In genomic region chr16:4443271-4443670, GRCh38 we compare ENCODE assay signal across 32 cellular contexts.
"Had no signal": no experiment of that assay in that cellular context is flagged by ENCODE, and none has a peak within 500 bp of the region (broad histone marks: within the 10 kb centered on the region; RNA-seq: fewer than 3 reads in every experiment).

No MANE protein-coding gene starts in this region.

- H3K9me3 Mint-ChIP-seq: activated CD4-positive, alpha-beta T cell treated with anti-CD3 and anti-CD28 coated beads, Interleukin-2, amount 10 ng/mL, durations not matched to agents 24 days and 14 days; activated naive CD4-positive, alpha-beta T cell treated with anti-CD3 and anti-CD28 coated beads, Interleukin-2, amount 50 U/mL, for 24 hours; T-cell had no signal

- H3K9me3 ChIP-seq: adrenal gland, body of pancreas, breast epithelium, Peyer's patch had no signal

- H3K27me3 Mint-ChIP-seq: activated CD4-positive, alpha-beta T cell treated with anti-CD3 and anti-CD28 coated beads, Interleukin-2, amount 10 ng/mL, durations not matched to agents 24 days and 14 days; activated naive CD4-positive, alpha-beta T cell treated with anti-CD3 and anti-CD28 coated beads, Interleukin-2, amount 50 U/mL, for 24 hours; T-cell; T-helper 17 cell had no signal

- DNase-seq: activated CD4-positive, alpha-beta T cell treated with anti-CD3 and anti-CD28 coated beads for 1 hour; activated CD4-positive, alpha-beta T cell treated with anti-CD3 and anti-CD28 coated beads, Interleukin-2, amount 10 ng/mL, durations not matched to agents 24 days and 14 days; activated CD4-positive, alpha-beta T cell treated with anti-CD3 and anti-CD28 coated beads, Interleukin-2, amount 50 U/mL, for 48 hours; activated CD4-positive, CD25-positive, alpha-beta regulatory T cell; activated CD8-positive, alpha-beta T cell treated with anti-CD3 and anti-CD28 coated beads, Interleukin-2, amount 10 ng/mL, durations not matched to agents 7 days and 5 days; activated effector memory CD4-positive, alpha-beta T cell treated with anti-CD3 and anti-CD28 coated beads, Interleukin-2, amount 50 U/mL, for 16 hours; activated naive CD4-positive, alpha-beta T cell; activated T-cell treated with anti-CD3 and anti-CD28 coated beads, Interleukin-2, amount 50 U/mL, for 48 hours; adrenal gland; body of pancreas; cerebellar nuclear complex; IMR-90; NCI-H1105; NCI-H1417 treated with DMSO at 0.1 percent for 48 hours; NCI-H1930; NCI-H2081 treated with DMSO at 0.1 percent for 48 hours; NCI-H226; NCI-H446 treated with DMSO at 0.1 percent for 48 hours; NCI-H524; NCI-H69; Peyer's patch; SIG-M5; T-cell; T-helper 17 cell; T1000; WERI-Rb-1 had no signal

- H3K4me3 ChIP-seq: adrenal gland, body of pancreas, breast epithelium, K562, Peyer's patch had no signal

- H3K4me1 ChIP-seq: adrenal gland, body of pancreas, breast epithelium, Peyer's patch had no signal

- H3K27ac Mint-ChIP-seq: activated CD4-positive, alpha-beta T cell treated with anti-CD3 and anti-CD28 coated beads, Interleukin-2, amount 10 ng/mL, durations not matched to agents 24 days and 14 days; activated CD8-positive, alpha-beta T cell treated with anti-CD3 and anti-CD28 coated beads, Interleukin-2, amount 10 ng/mL, durations not matched to agents 7 days and 5 days; activated naive CD4-positive, alpha-beta T cell treated with anti-CD3 and anti-CD28 coated beads, Interleukin-2, amount 50 U/mL, for 24 hours; T-cell; T-helper 17 cell had no signal

- H3K4me3 Mint-ChIP-seq: activated CD4-positive, alpha-beta T cell treated with anti-CD3 and anti-CD28 coated beads, Interleukin-2, amount 10 ng/mL, durations not matched to agents 24 days and 14 days; activated CD8-positive, alpha-beta T cell treated with anti-CD3 and anti-CD28 coated beads, Interleukin-2, amount 10 ng/mL, durations not matched to agents 7 days and 5 days; activated naive CD4-positive, alpha-beta T cell treated with anti-CD3 and anti-CD28 coated beads, Interleukin-2, amount 50 U/mL, for 24 hours; T-cell; T-helper 17 cell had no signal

- H3K27me3 ChIP-seq: adrenal gland, body of pancreas, breast epithelium, Peyer's patch had no signal

- H3K27ac ChIP-seq: adrenal gland, body of pancreas, breast epithelium, Peyer's patch, RWPE1, WERI-Rb-1 had no signal

- ATAC-seq: activated CD8-positive, alpha-beta T cell treated with anti-CD3 and anti-CD28 coated beads, Interleukin-2, amount 10 ng/mL, durations not matched to agents 7 days and 5 days; body of pancreas; K562; Right ventricle myocardium inferior; SK-N-SH treated with all-trans-retinoic acid at 6 μM for 48 hours; T-cell; T-helper 17 cell had no signal

- H3K4me1 Mint-ChIP-seq: activated CD4-positive, alpha-beta T cell treated with anti-CD3 and anti-CD28 coated beads, Interleukin-2, amount 10 ng/mL, durations not matched to agents 24 days and 14 days; activated naive CD4-positive, alpha-beta T cell treated with anti-CD3 and anti-CD28 coated beads, Interleukin-2, amount 50 U/mL, for 24 hours had no signal
